In genomic region chr2:20562540-20563225, GRCh38 we compare ENCODE assay signal across 1 cellular context.
TF ChIP-seq lines count a peak whose summit lies in the region.

No MANE protein-coding gene starts in this region.

TF ChIP-seq in HCT116, 20 proteins besides CTCF, POLR2A, EP300 and RAD21 (continued from another document):
- TF ChIP-seq REST (IDR thresholded peaks at IDR 0.05; ENCODE audit: low read depth) (no peak), EZH2phosphoT487 (IDR thresholded peaks at IDR 0.05; ENCODE audit: borderline replicate concordance) (no peak), ATF3 (IDR thresholded peaks at IDR 0.05) (no peak), JUND (IDR thresholded peaks at IDR 0.05) (no peak), ELF1 (IDR thresholded peaks at IDR 0.05; ENCODE audit: borderline replicate concordance, low read depth) (no peak), FOSL1 (IDR thresholded peaks at IDR 0.05; ENCODE audit: low read depth) (no peak)
